ENCODE assay signal across 1 cellular context in the genomic region with DNA sequence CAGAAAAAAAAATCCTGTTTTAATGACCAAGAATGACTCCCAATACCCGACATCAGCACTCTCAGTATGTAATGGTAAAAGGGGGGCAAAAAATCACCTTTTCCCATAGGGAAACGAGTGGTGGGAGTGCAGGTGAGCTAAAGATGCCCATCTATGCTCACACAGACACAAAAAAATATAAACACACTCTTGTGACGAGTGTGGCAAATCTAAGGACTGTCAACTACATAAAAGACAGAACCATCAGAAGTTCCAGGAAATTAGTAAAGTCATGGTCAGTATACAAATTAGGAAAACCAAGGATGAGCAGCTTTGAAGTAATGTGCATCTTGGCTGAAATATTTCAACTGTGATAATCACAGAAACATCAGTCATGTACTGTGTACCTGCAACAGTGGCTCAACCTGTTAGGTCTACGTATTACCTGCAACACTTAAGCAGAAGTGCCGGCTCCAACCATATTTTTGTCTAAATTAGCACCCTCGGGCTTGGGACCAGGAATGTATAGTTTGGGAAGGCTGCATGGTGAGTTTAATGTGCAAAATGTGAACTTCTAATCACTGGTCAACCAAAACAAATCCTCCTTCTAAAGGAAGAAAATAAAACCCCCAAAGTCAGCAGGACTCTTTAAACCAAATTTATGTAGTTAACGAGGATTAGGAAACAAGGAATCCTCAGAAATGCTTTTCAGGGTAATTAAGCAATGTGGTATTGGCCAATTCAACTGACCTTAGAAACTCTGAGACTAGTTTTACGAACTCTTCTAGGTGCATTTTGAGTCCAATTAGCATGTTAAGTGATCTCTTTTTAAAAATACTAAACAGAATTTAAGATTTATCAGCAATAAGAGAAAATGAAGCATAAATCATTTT.
TF ChIP-seq lines count a peak whose summit lies in the region.

No MANE protein-coding gene starts in this region.

TF ChIP-seq in HEK293, 187 proteins besides CTCF, POLR2A, EP300 and RAD21 (continued from another document):
- TF ChIP-seq, protein P1, sequence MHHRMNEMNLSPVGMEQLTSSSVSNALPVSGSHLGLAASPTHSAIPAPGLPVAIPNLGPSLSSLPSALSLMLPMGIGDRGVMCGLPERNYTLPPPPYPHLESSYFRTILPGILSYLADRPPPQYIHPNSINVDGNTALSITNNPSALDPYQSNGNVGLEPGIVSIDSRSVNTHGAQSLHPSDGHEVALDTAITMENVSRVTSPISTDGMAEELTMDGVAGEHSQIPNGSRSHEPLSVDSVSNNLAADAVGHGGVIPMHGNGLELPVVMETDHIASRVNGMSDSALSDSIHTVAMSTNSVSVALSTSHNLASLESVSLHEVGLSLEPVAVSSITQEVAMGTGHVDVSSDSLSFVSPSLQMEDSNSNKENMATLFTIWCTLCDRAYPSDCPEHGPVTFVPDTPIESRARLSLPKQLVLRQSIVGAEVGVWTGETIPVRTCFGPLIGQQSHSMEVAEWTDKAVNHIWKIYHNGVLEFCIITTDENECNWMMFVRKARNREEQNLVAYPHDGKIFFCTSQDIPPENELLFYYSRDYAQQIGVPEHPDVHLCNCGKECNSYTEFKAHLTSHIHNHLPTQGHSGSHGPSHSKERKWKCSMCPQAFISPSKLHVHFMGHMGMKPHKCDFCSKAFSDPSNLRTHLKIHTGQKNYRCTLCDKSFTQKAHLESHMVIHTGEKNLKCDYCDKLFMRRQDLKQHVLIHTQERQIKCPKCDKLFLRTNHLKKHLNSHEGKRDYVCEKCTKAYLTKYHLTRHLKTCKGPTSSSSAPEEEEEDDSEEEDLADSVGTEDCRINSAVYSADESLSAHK (tag by site-specific recombination; IDR thresholded peaks at IDR 0.05) = no peak
